In the genomic region with DNA sequence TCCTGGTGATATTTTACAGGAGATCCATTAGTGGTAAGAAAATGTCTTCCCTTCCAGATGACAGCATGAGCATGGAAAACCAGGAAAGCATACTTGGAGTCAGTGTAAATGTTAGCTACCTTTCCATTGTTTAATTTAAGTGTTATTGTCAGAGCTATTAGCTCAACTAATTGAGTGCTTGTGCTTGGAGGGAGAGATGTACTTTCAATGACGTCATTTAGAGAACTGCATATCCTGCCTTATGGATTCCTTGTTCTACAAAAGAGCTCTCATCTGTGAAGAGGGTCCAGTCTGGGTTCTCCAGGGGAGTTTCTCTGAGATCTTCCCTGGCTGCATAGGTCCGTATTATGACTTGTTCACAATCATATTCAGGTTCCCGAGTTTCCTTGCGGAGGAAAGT, we compare ENCODE assay signal across 9 cellular contexts.
"Had no signal": no experiment of that assay in that cellular context is flagged by ENCODE, and none has a peak within 500 bp of the region (broad histone marks: within the 10 kb centered on the region; RNA-seq: fewer than 3 reads in every experiment).

No MANE protein-coding gene starts in this region.

- H3K27me3 Mint-ChIP-seq: IgD-negative memory B cell had no signal

- H3K4me3 ChIP-seq: GM23248 had no signal

- DNase-seq: GM23248, GOT3, H9, HCEC 1CT, HFFc6, KG1 had no signal

- FAIRE-seq: H54, HTR-8/SVneo had no signal

- H3K4me3 Mint-ChIP-seq: H9, HFFc6, IgD-negative memory B cell had no signal

- H3K27ac Mint-ChIP-seq: H9, HFFc6, IgD-negative memory B cell had no signal

- H3K4me1 Mint-ChIP-seq: IgD-negative memory B cell had no signal

- H3K9ac ChIP-seq: GM23248 had no signal

- H2AFZ ChIP-seq: GM23248 had no signal

- H3K27ac ChIP-seq: GM23248 had no signal
